8 cellular contexts compared by ENCODE assay signal in genomic region chr6:106085984-106086832, GRCh38. TPM values are rescaled to one million over a fixed set of nuclear protein-coding genes. Genes with fewer than 3 reads are reported as not detected.
A peak's percentile ranks its signal among the peaks of the same experiment; 100 is the strongest.
DNase-seq lines count a peak whose midpoint lies in the region; ATAC-seq and TF ChIP-seq lines count a peak whose summit lies in the region.

PRDM1 (plus strand) TSS chr6:106086336; CDS start chr6:106086554, 218 bp downstream.

- peak within 1 kb of the TSS; percentile 48 to 58 (median 53) for H3K4me3 ChIP-seq in esophagus muscularis mucosa

- ATAC-seq in GM21367 (IDR thresholded peaks at IDR 0.05; ENCODE audit: unreplicated experiment) (peak; percentile 72), natural killer cell (peak; percentile 90 to 97 (median 93))
- peak; percentile 82 for ATAC-seq in stimulated activated naive CD8-positive, alpha-beta T cell treated with anti-CD3 and anti-CD28 coated beads, Interleukin-15, Interleukin-2, amounts not matched to agents 100 U/mL and 50 U/mL, for 24 hours

- H3K4me1 ChIP-seq in esophagus muscularis mucosa: peaks cover 7 to 24% (median 16%) of the 10 kb centered on the region in 4 donors

- no peaks in the 10 kb centered on the region for H3K9me3 Mint-ChIP-seq in natural killer cell

- peak within 1 kb of the TSS; percentile 88 to 97 for H3K27ac Mint-ChIP-seq in natural killer cell

- H3K36me3 Mint-ChIP-seq in natural killer cell: no peaks in the 10 kb centered on the region

- intact Hi-C loops in esophagus muscularis mucosa (cut with DNase I): loop anchor here (10.0 kb wide), 1 partner anchor 601 kb away; no protein-coding TSS in a partner anchor
- intact Hi-C loops in natural killer cell (cut with micrococcal nuclease): loop anchor here (1.0 to 5.0 kb wide), 3 partner anchors 12 to 604 kb away; no protein-coding TSS in a partner anchor

- DNase-seq in D341Med (ENCODE audit: low spot score) (peak; percentile 71), HT1080 (ENCODE audit: low read depth) (peak; percentile 92), OCI-M1 (lab: John Stamatoyannopoulos, UW) (peak; percentile 94), activated T-cell treated with anti-CD3 and anti-CD28 coated beads for 48 hours (ENCODE audit: low read depth) (peak; percentile 73), esophagus muscularis mucosa (ENCODE audit: extremely low spot score) (peak; percentile 92), natural killer cell (peak; percentile 75)
- DNase-seq in stimulated activated naive CD8-positive, alpha-beta T cell treated with anti-CD3 and anti-CD28 coated beads, Interleukin-15, Interleukin-2, amounts not matched to agents 100 U/mL and 50 U/mL, for 24 hours: peak; percentile 81

- H3K4me1 Mint-ChIP-seq in natural killer cell: peaks cover 73 to 74% of the 10 kb centered on the region in 2 donors

- no peak for TF ChIP-seq EP300 in esophagus muscularis mucosa (IDR thresholded peaks at IDR 0.05)

- peak within 1 kb of the TSS; percentile 94 for H3K4me3 Mint-ChIP-seq in natural killer cell

- no peaks in the 10 kb centered on the region for H3K36me3 ChIP-seq in esophagus muscularis mucosa

- no peaks in the 10 kb centered on the region for H3K9me3 ChIP-seq in esophagus muscularis mucosa

- peak within 1 kb of the TSS; percentile 21 to 60 (median 42) for H3K27ac ChIP-seq in esophagus muscularis mucosa (replicated peaks in 1 of 4)

- TF ChIP-seq POLR2A in esophagus muscularis mucosa (IDR thresholded peaks at IDR 0.05; ENCODE audit: low read depth): no peak

- TF ChIP-seq CTCF in esophagus muscularis mucosa (IDR thresholded peaks at IDR 0.05): peak in 1 of 3 experiments; percentile 30
- TF ChIP-seq CTCF in natural killer cell (IDR thresholded peaks at IDR 0.05): peak; percentile 15

- H3K27me3 Mint-ChIP-seq in natural killer cell (ENCODE audit: low read depth in 2 of 2): no peaks in the 10 kb centered on the region

- peaks cover 0 to 59% (median 3%) of the 10 kb centered on the region in 4 donors for H3K27me3 ChIP-seq in esophagus muscularis mucosa

- whole genome bisulfite sequencing in esophagus muscularis mucosa: under 1% methylated on average over 40 of the region's 44 CpGs

RNA-seq across cellular contexts. Expression of gene PRDM1, which starts in this region (rescaled TPM):
- 4.9 and 5.7 TPM in 2 replicates for total RNA-seq in HT1080 (2014; rRNA removed; shearing (Covaris generic))
- 1.5 and 1.7 TPM in 2 replicates for polyA plus RNA-seq in HT1080 (2015; cell fraction: cytosol; rRNA removed)
- polyA plus RNA-seq in HT1080 (2015; cell fraction: nucleus; rRNA removed): 2.3 and 2.7 TPM in 2 replicates
- 1 to 10 TPM; 1.8 to 5.1 (median 2.3) TPM for total RNA-seq in esophagus muscularis mucosa
- 100 to 1,000 TPM; 165 to 180 (median 177) TPM for total RNA-seq in natural killer cell

Comparison
In these comparisons a context has a peak if more than half of its experiments do, and no peak if none do; other contexts are left out.
1. Peak in every context shown above with its lines: DNase-seq, ATAC-seq, H3K4me3 ChIP-seq and H3K27ac ChIP-seq.
2. RNA of gene PRDM1 (total RNA-seq): 165 to 180 TPM in natural killer cell; 4.9 to 5.7 TPM in HT1080 and 1.8 to 5.1 TPM in esophagus muscularis mucosa; every median in the first group is over 10 times any median in the second.